Comparison of ENCODE assay signal across 2 cellular contexts in genomic region chr1:21904725-21905520, GRCh38.
A peak's percentile ranks its signal among the peaks of the same experiment; 100 is the strongest.
TF ChIP-seq lines count a peak whose summit lies in the region.

No MANE protein-coding gene starts in this region.

TF ChIP-seq in A549, 52 proteins besides CTCF, POLR2A, EP300 and RAD21:
- no peak for TF ChIP-seq KDM1A (IDR thresholded peaks at IDR 0.05; ENCODE audit: low read depth)
- no peak for TF ChIP-seq GATA3 (IDR thresholded peaks at IDR 0.05; ENCODE audit: borderline replicate concordance)
- no peak for TF ChIP-seq ZSCAN20 (CRISPR knock-in tag; IDR thresholded peaks at IDR 0.05)
- TF ChIP-seq NFE2L2 (conservative IDR thresholded peaks at IDR 0.05; ENCODE audit: low read length), result no peak
- no peak for TF ChIP-seq HES2 (IDR thresholded peaks at IDR 0.05)
- no peak for TF ChIP-seq RARB (CRISPR knock-in tag; IDR thresholded peaks at IDR 0.05)
- no peak for TF ChIP-seq ZC3H11A (IDR thresholded peaks at IDR 0.05)
- TF ChIP-seq REST (IDR thresholded peaks at IDR 0.05), result no peak
- no peak for TF ChIP-seq MYC (IDR thresholded peaks at IDR 0.05; ENCODE audit: borderline replicate concordance, low read length)

TF ChIP-seq in GM12878, 131 proteins besides CTCF, POLR2A, EP300 and RAD21:
- TF ChIP-seq IKZF2 (IDR thresholded peaks at IDR 0.05) (peak in 1 of 2 experiments; percentile 15; a peak in 1 of 4 replicates), MLLT1 (IDR thresholded peaks at IDR 0.05) (0 out of 2 replicates have a peak, but pooled peaks have one; percentile 17), CBX3 (IDR thresholded peaks at IDR 0.05; ENCODE audit: borderline replicate concordance, low read depth) (no peak), MYB (IDR thresholded peaks at IDR 0.05; ENCODE audit: borderline replicate concordance, low read depth, low read length) (no peak), NR2F1 (conservative IDR thresholded peaks at IDR 0.05) (no peak), ZBTB40 (IDR thresholded peaks at IDR 0.05; ENCODE audit: borderline replicate concordance) (no peak), ATF7 (IDR thresholded peaks at IDR 0.05; ENCODE audit: low read depth) (0 out of 2 replicates have a peak, but pooled peaks have one; percentile 22), PBX3 (IDR thresholded peaks at IDR 0.05; ENCODE audit: insufficient replicate concordance, low read depth, low read length) (no peak), JUNB (IDR thresholded peaks at IDR 0.05) (no peak)
